Comparison of ENCODE assay signal across 8 cellular contexts in the genomic region with DNA sequence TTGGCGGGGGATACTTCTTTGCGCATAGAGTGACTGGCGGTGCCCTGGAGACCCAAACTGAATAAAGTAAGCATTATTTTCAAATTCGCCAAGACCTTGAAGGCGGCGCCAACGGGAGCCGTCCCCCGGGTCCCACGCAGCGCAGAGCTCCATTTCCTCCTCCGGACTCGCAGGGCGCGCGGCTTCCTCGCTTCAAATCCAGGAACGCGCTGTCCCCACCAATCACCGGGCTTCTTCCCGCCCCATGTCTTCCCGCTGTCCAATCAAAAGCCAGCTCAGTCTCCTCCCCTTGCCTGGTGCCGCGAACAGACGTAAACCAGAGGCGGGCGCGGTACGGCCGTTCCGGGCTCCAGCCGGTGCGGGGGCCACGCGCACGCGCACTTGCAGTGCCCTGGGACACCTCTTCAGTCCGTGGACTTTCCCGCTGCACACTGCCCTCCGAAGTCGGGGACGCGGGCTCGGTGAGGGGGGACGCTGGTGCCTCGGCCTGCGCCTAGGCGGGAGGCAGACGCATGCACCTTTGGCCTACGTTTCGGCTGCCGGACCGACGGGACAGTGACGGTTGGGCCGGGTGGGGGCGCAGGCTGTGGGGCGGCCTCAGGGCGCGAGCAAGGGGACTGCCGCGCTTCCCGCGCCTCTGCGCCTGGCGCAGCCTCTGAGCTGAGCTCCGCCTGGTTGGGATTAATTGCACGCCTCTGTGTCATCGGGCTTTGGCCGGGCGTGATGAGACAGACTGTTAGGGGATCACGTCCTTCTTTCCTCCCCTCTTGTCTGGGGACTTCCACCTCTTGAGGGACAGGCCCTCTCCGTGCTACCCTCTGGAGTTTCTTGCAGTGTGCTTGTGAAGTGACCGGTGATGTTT. TPM values are rescaled to one million over a fixed set of nuclear protein-coding genes. Genes with fewer than 3 reads are reported as not detected.
DNase-seq lines count a peak whose midpoint lies in the region; ATAC-seq, FAIRE-seq and TF ChIP-seq lines count a peak whose summit lies in the region.

CEP192 (plus strand) TSS at position 386 of the 862 bp plus-strand sequence. CDS start 8,063 bp downstream, outside the sequence.

- peak within 1 kb of the TSS; percentile 95 to 99 for H3K4me3 Mint-ChIP-seq in activated T-cell treated with anti-CD3 and anti-CD28 coated beads, Interleukin-2, amount 50 U/mL, for 72 hours

- H3K79me2 ChIP-seq in DND-41 (ENCODE audit: insufficient read depth, low read length): peaks cover 59% of the 10 kb centered on the region

- DNase-seq in DND-41 (peak; percentile 99), RCC 7860 (ENCODE audit: low spot score) (peak; percentile 95), esophagus muscularis mucosa (ENCODE audit: extremely low spot score) (peak; percentile 99), myocyte (ENCODE audit: low read depth) (peak; percentile 99)
- peak; percentile 96 to 98 for DNase-seq in activated T-cell treated with anti-CD3 and anti-CD28 coated beads, Interleukin-2, amount 50 U/mL, for 72 hours
- peak; percentile 95 for DNase-seq in stimulated activated CD8-positive, alpha-beta memory T cell treated with anti-CD3 and anti-CD28 coated beads, Interleukin-7, amount 100 ng/mL, for 48 hours (ENCODE audit: extremely low read depth in 1 of 2, low read depth in 1 of 2)

- H3K4me2 ChIP-seq in DND-41 (ENCODE audit: insufficient read depth, low read length): peak within 1 kb of the TSS; percentile 79

- H2AFZ ChIP-seq in DND-41 (ENCODE audit: low read depth, low read length): peak within 1 kb of the TSS; percentile 84

- intact Hi-C loops in esophagus muscularis mucosa (cut with DNase I): loop anchor here (2.0 kb wide), 1 partner anchor 42 kb away; the partner anchor contains the start of gene SEH1L

- H4K20me1 ChIP-seq in DND-41 (ENCODE audit: insufficient read depth, low read length): peaks cover 38% of the 10 kb centered on the region

- TF ChIP-seq CTCF in DND-41 (IDR thresholded peaks at IDR 0.05; ENCODE audit: borderline replicate concordance, extremely low read depth, low read length, poor library complexity, severe bottlenecking) (peak; percentile 37), esophagus muscularis mucosa (IDR thresholded peaks at IDR 0.05) (peak in 1 of 3 experiments; percentile 5)

- FAIRE-seq in RCC 7860 (lab: Jason Lieb, UNC): peak; percentile 87

- H3K27ac Mint-ChIP-seq in activated T-cell treated with anti-CD3 and anti-CD28 coated beads, Interleukin-2, amount 50 U/mL, for 72 hours: peak within 1 kb of the TSS; percentile 99

- WGBS in esophagus muscularis mucosa: under 1% methylated on average over 26 of the region's 74 CpGs

- peaks cover 21% of the 10 kb centered on the region for H3K4me1 Mint-ChIP-seq in activated T-cell treated with anti-CD3 and anti-CD28 coated beads, Interleukin-2, amount 50 U/mL, for 72 hours (ENCODE audit: low read depth)

- H3K9me3 ChIP-seq in DND-41 (ENCODE audit: insufficient read depth, low read length, severe bottlenecking) (no peaks in the 10 kb centered on the region), KOPT-K1 (ENCODE audit: insufficient read depth, low read length, poor library complexity, severe bottlenecking) (no peaks in the 10 kb centered on the region), esophagus muscularis mucosa (no peaks in the 10 kb centered on the region)

- peak within 1 kb of the TSS; percentile 77 to 86 for H3K4me3 ChIP-seq in DND-41 (ENCODE audit: low read depth in 1 of 2, low read length in 2 of 2)
- peak within 1 kb of the TSS; percentile 70 to 92 (median 78) for H3K4me3 ChIP-seq in esophagus muscularis mucosa

- peak; percentile 92 for ATAC-seq in DND-41 (ENCODE audit: insufficient read depth, low read depth)
- peak; percentile 78 for ATAC-seq in GM21786 (IDR thresholded peaks at IDR 0.05; ENCODE audit: unreplicated experiment)
- peak; percentile 89 for ATAC-seq in activated T-cell treated with anti-CD3 and anti-CD28 coated beads, Interleukin-2, amount 50 U/mL, for 72 hours (replicated peaks in 1 of 2)

- peaks cover 24% of the 10 kb centered on the region for H3K36me3 ChIP-seq in DND-41 (ENCODE audit: insufficient read depth, low read length)
- H3K36me3 ChIP-seq in KOPT-K1 (ENCODE audit: insufficient read depth, low read length): peaks cover 29% of the 10 kb centered on the region
- peaks cover 0 to 7% (median 3%) of the 10 kb centered on the region in 4 donors for H3K36me3 ChIP-seq in esophagus muscularis mucosa

- H3K27ac ChIP-seq in DND-41 (ENCODE audit: low read length) (peak within 1 kb of the TSS; percentile 96), KOPT-K1 (ENCODE audit: low read depth, low read length, poor library complexity, severe bottlenecking) (peak within 1 kb of the TSS; percentile 93), esophagus muscularis mucosa (replicated peaks in 1 of 4) (peak within 1 kb of the TSS; percentile 79 to 91 (median 86))

- peaks cover 46% of the 10 kb centered on the region for H3K4me1 ChIP-seq in DND-41 (ENCODE audit: insufficient read depth, low read length)
- H3K4me1 ChIP-seq in esophagus muscularis mucosa: peaks cover 16 to 32% (median 25%) of the 10 kb centered on the region in 4 donors

- no peaks in the 10 kb centered on the region for H3K9me3 Mint-ChIP-seq in activated T-cell treated with anti-CD3 and anti-CD28 coated beads, Interleukin-2, amount 50 U/mL, for 72 hours

- peak; percentile 59 for TF ChIP-seq POLR2A in esophagus muscularis mucosa (IDR thresholded peaks at IDR 0.05; ENCODE audit: low read depth)

- H3K27me3 ChIP-seq in DND-41 (ENCODE audit: insufficient read depth, low read length, poor library complexity) (no peaks in the 10 kb centered on the region), esophagus muscularis mucosa (no peaks in the 10 kb centered on the region)

- H3K27me3 Mint-ChIP-seq in activated T-cell treated with anti-CD3 and anti-CD28 coated beads, Interleukin-2, amount 50 U/mL, for 72 hours (ENCODE audit: low read depth): no peaks in the 10 kb centered on the region

- H3K9ac ChIP-seq in DND-41 (ENCODE audit: low read depth, low read length): peak within 1 kb of the TSS; percentile 84

- no peak for TF ChIP-seq EP300 in esophagus muscularis mucosa (IDR thresholded peaks at IDR 0.05)

- peaks cover 10 to 15% of the 10 kb centered on the region in 2 donors for H3K36me3 Mint-ChIP-seq in activated T-cell treated with anti-CD3 and anti-CD28 coated beads, Interleukin-2, amount 50 U/mL, for 72 hours (ENCODE audit: insufficient read depth in 2 of 2)

RNA-seq across cellular contexts. Expression of gene CEP192, which starts in this region (rescaled TPM):
- 10 to 100 TPM; 35.2 to 36.6 TPM for total RNA-seq in activated T-cell treated with anti-CD3 and anti-CD28 coated beads, Interleukin-2, amount 50 U/mL, for 72 hours
- total RNA-seq in esophagus muscularis mucosa (10 to 100 TPM; 18.7 to 21.6 (median 19.6) TPM), myocyte (15.3 and 17.0 TPM in 2 replicates)
- polyA plus RNA-seq in myocyte (2012): 5.2 TPM

Comparison
In these comparisons a context has a peak if more than half of its experiments do, and no peak if none do; other contexts are left out.
1. Peak in every context shown above with its lines: DNase-seq, ATAC-seq, H3K4me3 ChIP-seq and H3K27ac ChIP-seq.